8 cellular contexts compared by ENCODE assay signal in genomic region chr3:46097691-46098241, GRCh38.
A peak's percentile ranks its signal among the peaks of the same experiment; 100 is the strongest.
DNase-seq lines count a peak whose midpoint lies in the region; ATAC-seq and TF ChIP-seq lines count a peak whose summit lies in the region.

No MANE protein-coding gene starts in this region.

- H3K4me3 Mint-ChIP-seq in CD4-positive, alpha-beta memory T cell, result peak overlapping the region in 7 of 8 donors; percentile 51 to 83 (median 71)
- H3K4me3 Mint-ChIP-seq in nephron progenitor cell, result no peak overlapping the region

- no peak overlapping the region for H3K4me3 ChIP-seq in CD4-positive, alpha-beta memory T cell (ENCODE audit: low read length in 2 of 2)
- no peak overlapping the region for H3K4me3 ChIP-seq in esophagus muscularis mucosa

- WGBS in esophagus muscularis mucosa, result 60% methylated on average over 6 of the region's 6 CpGs

- TF ChIP-seq EP300 in esophagus muscularis mucosa (IDR thresholded peaks at IDR 0.05), result no peak

- H3K4me1 ChIP-seq in CD4-positive, alpha-beta memory T cell (ENCODE audit: insufficient read depth, low read length), result peaks cover 36% of the 10 kb centered on the region
- peaks cover 6 to 15% (median 6%) of the 10 kb centered on the region in 4 donors for H3K4me1 ChIP-seq in esophagus muscularis mucosa

- H3K27me3 Mint-ChIP-seq in CD4-positive, alpha-beta memory T cell, result no peaks in the 10 kb centered on the region
- peaks cover 20% of the 10 kb centered on the region for H3K27me3 Mint-ChIP-seq in nephron progenitor cell (ENCODE audit: low read depth, poor library complexity)

- peak; percentile 23 for ATAC-seq in GM21825 (IDR thresholded peaks at IDR 0.05; ENCODE audit: unreplicated experiment)

- no peak for DNase-seq in CD4-positive, alpha-beta memory T cell
- DNase-seq in RPMI8226 (peak; percentile 56), esophagus muscularis mucosa (ENCODE audit: extremely low spot score) (no peak), nephron progenitor cell (no peak), NCI-H1417 (lab: John Stamatoyannopoulos, UW) (no peak)
- peak; percentile 28 to 40 for DNase-seq in stimulated activated CD4-positive, alpha-beta T cell treated with anti-CD3 and anti-CD28 coated beads, Interleukin-15, amount 100 ng/mL, for 48 hours (ENCODE audit: low read depth in 2 of 2)
- DNase-seq in central memory CD4-positive, alpha-beta T cell, result no peak

- H3K4me1 Mint-ChIP-seq in CD4-positive, alpha-beta memory T cell, result peaks cover 24 to 48% (median 38%) of the 10 kb centered on the region in 4 donors
- no peaks in the 10 kb centered on the region for H3K4me1 Mint-ChIP-seq in nephron progenitor cell

- TF ChIP-seq CTCF in esophagus muscularis mucosa (IDR thresholded peaks at IDR 0.05), result no peak
- no peak for TF ChIP-seq CTCF in nephron progenitor cell (IDR thresholded peaks at IDR 0.05)

- POLR2A ChIA-PET in CD4-positive, alpha-beta memory T cell (lab: Charles Lee; ENCODE audit: partially characterized antibody), result interaction anchor here (0.9 to 1.3 kb wide), 6 partner anchors 22 to 275 kb away, joined by 3 to 5 read pairs (median 3); partner anchors contain the start of gene CCR1

- H3K27ac ChIP-seq in CD4-positive, alpha-beta memory T cell (ENCODE audit: low read depth, low read length), result peak overlapping the region; percentile 35
- peak overlapping the region; percentile 66 to 81 (median 77) for H3K27ac ChIP-seq in esophagus muscularis mucosa (replicated peaks in 1 of 4)

- CTCF ChIA-PET in CD4-positive, alpha-beta memory T cell (lab: Charles Lee; ENCODE audit: partially characterized antibody), result interaction anchor here (2.9 to 5.4 kb wide), 2 partner anchors 18 to 271 kb away, joined by 13 to 25 read pairs; no protein-coding TSS in a partner anchor

- no peak for TF ChIP-seq POLR2A in esophagus muscularis mucosa (IDR thresholded peaks at IDR 0.05; ENCODE audit: low read depth)

- H3K27ac Mint-ChIP-seq in CD4-positive, alpha-beta memory T cell, result peak overlapping the region; percentile 78 to 93 (median 90)
- H3K27ac Mint-ChIP-seq in nephron progenitor cell, result no peak overlapping the region

- no peaks in the 10 kb centered on the region for H3K27me3 ChIP-seq in CD4-positive, alpha-beta memory T cell (ENCODE audit: insufficient read depth, low read length)
- no peaks in the 10 kb centered on the region for H3K27me3 ChIP-seq in esophagus muscularis mucosa

- no peaks in the 10 kb centered on the region for H3K36me3 ChIP-seq in CD4-positive, alpha-beta memory T cell (ENCODE audit: insufficient read depth, low read length)
- no peaks in the 10 kb centered on the region for H3K36me3 ChIP-seq in esophagus muscularis mucosa

- intact Hi-C loops in CD4-positive, alpha-beta memory T cell (cut with micrococcal nuclease), result loop anchor here (10.0 kb wide), 1 partner anchor 187 kb away; no protein-coding TSS in a partner anchor
- intact Hi-C loops in esophagus muscularis mucosa (cut with DNase I), result no loop called here

- peaks cover 0 to 6% (median 0%) of the 10 kb centered on the region in 8 donors for H3K9me3 Mint-ChIP-seq in CD4-positive, alpha-beta memory T cell
- H3K9me3 Mint-ChIP-seq in nephron progenitor cell, result no peaks in the 10 kb centered on the region

- no peaks in the 10 kb centered on the region for H3K36me3 Mint-ChIP-seq in CD4-positive, alpha-beta memory T cell
- H3K36me3 Mint-ChIP-seq in nephron progenitor cell (ENCODE audit: low read depth), result no peaks in the 10 kb centered on the region

- H3K9me3 ChIP-seq in CD4-positive, alpha-beta memory T cell (ENCODE audit: control insufficient read depth in 1 of 2, low read length in 2 of 2), result no peaks in the 10 kb centered on the region
- H3K9me3 ChIP-seq in esophagus muscularis mucosa, result peaks cover 0 to 4% (median 0%) of the 10 kb centered on the region in 4 donors

Comparison
In these comparisons a context has a peak if more than half of its experiments do, and no peak if none do; other contexts are left out.
1. DNase-seq: peak in RPMI8226 (single experiment) and stimulated activated CD4-positive, alpha-beta T cell treated with anti-CD3 and anti-CD28 coated beads, Interleukin-15, amount 100 ng/mL, for 48 hours (2 of 2); none in CD4-positive, alpha-beta memory T cell (0 of 5), esophagus muscularis mucosa (single experiment), central memory CD4-positive, alpha-beta T cell (single experiment), nephron progenitor cell (single experiment) and NCI-H1417 (0 of 3).